In genomic region chr2:169050476-169051240, GRCh38 we compare ENCODE assay signal across 1 cellular context.
TF ChIP-seq lines count a peak whose summit lies in the region.

No MANE protein-coding gene starts in this region.

TF ChIP-seq in HepG2, 621 proteins besides CTCF, POLR2A, EP300 and RAD21:
- no peak for TF ChIP-seq YY1 (IDR thresholded peaks at IDR 0.05; ENCODE audit: insufficient read depth, insufficient replicate concordance, low read depth, low read length)
- peak; percentile 77 for TF ChIP-seq CEBPB (IDR thresholded peaks at IDR 0.05; ENCODE audit: borderline replicate concordance, low read depth, low read length)
